Comparison of ENCODE assay signal across 8 cellular contexts in the genomic region with DNA sequence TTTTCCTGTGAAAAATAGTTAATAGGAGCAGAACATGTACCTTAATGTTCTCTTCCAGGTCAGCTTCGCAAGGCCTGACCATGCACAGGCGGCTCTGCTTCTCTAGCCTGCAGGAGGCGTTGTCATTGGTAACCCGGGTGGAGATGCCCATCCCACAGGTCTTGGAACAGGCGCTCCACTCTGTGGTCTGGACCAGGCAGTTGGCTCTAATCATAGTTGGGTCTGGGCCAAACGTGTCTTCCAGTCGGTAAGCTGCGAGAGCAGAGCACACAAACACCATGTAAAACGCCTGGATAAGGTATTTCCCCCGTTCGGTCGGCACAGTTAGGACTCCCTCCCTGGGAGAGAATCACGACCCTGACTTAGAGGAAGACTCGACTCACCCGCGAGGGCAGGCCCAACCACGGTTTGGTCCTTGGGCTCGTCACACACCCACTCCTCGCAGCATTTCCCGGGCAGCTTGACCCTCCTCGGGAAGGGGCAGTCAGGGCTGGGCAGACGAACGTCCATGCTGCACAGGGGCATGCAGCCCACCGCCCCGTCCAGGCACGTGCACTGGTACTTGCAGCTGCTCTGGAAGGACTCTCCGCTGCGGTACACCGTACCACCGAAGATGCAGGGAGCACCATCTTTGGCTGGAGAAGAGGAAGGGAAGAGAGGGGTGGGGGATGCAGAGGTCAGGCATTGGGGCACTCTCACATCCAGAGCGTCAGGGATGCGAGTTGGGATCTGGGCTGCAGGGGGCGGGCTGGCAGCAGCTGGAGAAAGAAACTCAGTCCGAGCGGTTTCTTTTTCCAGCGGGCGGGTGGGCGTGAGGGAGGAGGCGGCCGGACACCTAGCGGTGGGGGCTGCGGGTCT. TPM values are rescaled to one million over a fixed set of nuclear protein-coding genes. Genes with fewer than 3 reads are reported as not detected.
A peak's percentile ranks its signal among the peaks of the same experiment; 100 is the strongest.
DNase-seq lines count a peak whose midpoint lies in the region; ATAC-seq and TF ChIP-seq lines count a peak whose summit lies in the region.

No MANE protein-coding gene starts in this region.

- no peaks in the 10 kb centered on the region for H3K9me3 ChIP-seq in naive thymus-derived CD4-positive, alpha-beta T cell (ENCODE audit: control insufficient read depth in 2 of 3, low read length in 3 of 3)
- H3K9me3 ChIP-seq in uterus, result no peaks in the 10 kb centered on the region

- peaks cover 11% of the 10 kb centered on the region for H3K4me1 Mint-ChIP-seq in activated T-cell treated with anti-CD3 and anti-CD28 coated beads, Interleukin-2, amount 50 U/mL, for 4 hours (ENCODE audit: low read depth)
- peaks cover 5 to 21% (median 16%) of the 10 kb centered on the region in 7 donors for H3K4me1 Mint-ChIP-seq in naive thymus-derived CD4-positive, alpha-beta T cell

- in situ Hi-C loops in ACHN (cut with HindIII; ENCODE audit: low pct_ligation_motif_present, low pct_unique_long_range_greater_than_20kb, low sequenced_read_pairs), result no loop called here

- H3K36me3 ChIP-seq in naive thymus-derived CD4-positive, alpha-beta T cell (ENCODE audit: control insufficient read depth in 2 of 3, insufficient read depth in 3 of 3, low read length in 3 of 3), result no peaks in the 10 kb centered on the region
- H3K36me3 ChIP-seq in uterus, result no peaks in the 10 kb centered on the region

- intact Hi-C loops in naive thymus-derived CD4-positive, alpha-beta T cell (cut with micrococcal nuclease), result no loop called here
- intact Hi-C loops in uterus (cut with DNase I; ENCODE audit: low total_unique reads), result no loop called here

- ATAC-seq in activated T-cell treated with anti-CD3 and anti-CD28 coated beads, Interleukin-2, amount 50 U/mL, for 4 hours, result peak; percentile 45 to 59
- peak; percentile 37 for ATAC-seq in naive thymus-derived CD4-positive, alpha-beta T cell
- no peak for ATAC-seq in GM18870 (IDR thresholded peaks at IDR 0.05; ENCODE audit: unreplicated experiment)

- CTCF ChIA-PET in naive thymus-derived CD4-positive, alpha-beta T cell (lab: Charles Lee), result no interaction called here

- H3K27me3 Mint-ChIP-seq in activated T-cell treated with anti-CD3 and anti-CD28 coated beads, Interleukin-2, amount 50 U/mL, for 4 hours (ENCODE audit: low read depth), result peaks cover 64% of the 10 kb centered on the region
- H3K27me3 Mint-ChIP-seq in naive thymus-derived CD4-positive, alpha-beta T cell, result peaks cover 64 to 87% (median 80%) of the 10 kb centered on the region in 5 donors

- peaks cover 4 to 27% of the 10 kb centered on the region in 2 donors for H3K27me3 ChIP-seq in naive thymus-derived CD4-positive, alpha-beta T cell (ENCODE audit: control insufficient read depth in 2 of 2, insufficient read depth in 2 of 2, low read length in 2 of 2)
- H3K27me3 ChIP-seq in uterus, result no peaks in the 10 kb centered on the region

- no peak overlapping the region for H3K27ac ChIP-seq in naive thymus-derived CD4-positive, alpha-beta T cell (ENCODE audit: low read depth, low read length)
- H3K27ac ChIP-seq in uterus, result peak overlapping the region; percentile 99

- no peaks in the 10 kb centered on the region for H3K4me1 ChIP-seq in naive thymus-derived CD4-positive, alpha-beta T cell (ENCODE audit: control insufficient read depth in 2 of 2, insufficient read depth in 2 of 2, low read length in 2 of 2)
- H3K4me1 ChIP-seq in uterus, result no peaks in the 10 kb centered on the region

- peak overlapping the region; percentile 74 for H3K4me3 Mint-ChIP-seq in activated T-cell treated with anti-CD3 and anti-CD28 coated beads, Interleukin-2, amount 50 U/mL, for 4 hours
- H3K4me3 Mint-ChIP-seq in naive thymus-derived CD4-positive, alpha-beta T cell, result peak overlapping the region; percentile 64 to 88 (median 79)

- POLR2A ChIA-PET in naive thymus-derived CD4-positive, alpha-beta T cell (lab: Charles Lee), result no interaction called here

- H3K9me3 Mint-ChIP-seq in activated T-cell treated with anti-CD3 and anti-CD28 coated beads, Interleukin-2, amount 50 U/mL, for 4 hours, result no peaks in the 10 kb centered on the region
- peaks cover 0 to 3% (median 0%) of the 10 kb centered on the region in 11 donors for H3K9me3 Mint-ChIP-seq in naive thymus-derived CD4-positive, alpha-beta T cell

- no peak for TF ChIP-seq POLR2A in uterus (IDR thresholded peaks at IDR 0.05)

- peak overlapping the region in 1 of 9 donors; percentile 63 for H3K27ac Mint-ChIP-seq in naive thymus-derived CD4-positive, alpha-beta T cell

- DNase-seq in ACHN (peak; percentile 81), NCI-H2029 (lab: John Stamatoyannopoulos, UW) (peak; percentile 33), fibroblast of the conjunctiva (ENCODE audit: low read depth) (peak; percentile 93), uterus (peak; percentile 82 to 87)
- no peak for DNase-seq in activated T-cell treated with anti-CD3 and anti-CD28 coated beads, Interleukin-2, amount 50 U/mL, for 4 hours
- peak in 1 of 9 donors; percentile 8 for DNase-seq in naive thymus-derived CD4-positive, alpha-beta T cell

- H3K4me3 ChIP-seq in naive thymus-derived CD4-positive, alpha-beta T cell (ENCODE audit: low read length), result peak overlapping the region; percentile 28
- H3K4me3 ChIP-seq in uterus, result peak overlapping the region; percentile 72 to 78

- TF ChIP-seq CTCF in GM12873 (IDR thresholded peaks at IDR 0.05; ENCODE audit: insufficient read depth, low read depth, low read length, missing control alignments), result peak; percentile 26
- peak; percentile 49 to 80 (median 64) for TF ChIP-seq CTCF in uterus (IDR thresholded peaks at IDR 0.05)

- no peaks in the 10 kb centered on the region for H3K36me3 Mint-ChIP-seq in activated T-cell treated with anti-CD3 and anti-CD28 coated beads, Interleukin-2, amount 50 U/mL, for 4 hours (ENCODE audit: insufficient read depth)
- peaks cover 0 to 6% (median 0%) of the 10 kb centered on the region in 5 donors for H3K36me3 Mint-ChIP-seq in naive thymus-derived CD4-positive, alpha-beta T cell

RNA-seq across cellular contexts. Expression of a gene that starts 1.0 kb away (rescaled TPM):
- total RNA-seq in activated T-cell treated with anti-CD3 and anti-CD28 coated beads, Interleukin-2, amount 50 U/mL, for 4 hours, result under 1 TPM; 0.32 to 0.41 (median 0.33) TPM
- total RNA-seq in naive thymus-derived CD4-positive, alpha-beta T cell, result not detected
- polyA plus RNA-seq in naive thymus-derived CD4-positive, alpha-beta T cell, result not detected
- total RNA-seq in uterus, result 100 to 1,000 TPM; 104 to 254 (median 202) TPM

Comparison
In these comparisons a context has a peak if more than half of its experiments do, and no peak if none do; other contexts are left out.
1. RNA of a gene that starts 1.0 kb away (total RNA-seq): 104 to 254 TPM in uterus; 0.32 to 0.41 TPM in activated T-cell treated with anti-CD3 and anti-CD28 coated beads, Interleukin-2, amount 50 U/mL, for 4 hours and not detected in naive thymus-derived CD4-positive, alpha-beta T cell; every median in the first group is over 10 times any median in the second.